8 cellular contexts compared by ENCODE assay signal in genomic region chr7:123749537-123749857, GRCh38. TPM values are rescaled to one million over a fixed set of nuclear protein-coding genes. Genes with fewer than 3 reads are reported as not detected.
DNase-seq lines count a peak whose midpoint lies in the region; ATAC-seq and TF ChIP-seq lines count a peak whose summit lies in the region.

No MANE protein-coding gene starts in this region.

- no peaks in the 10 kb centered on the region for H3K27me3 Mint-ChIP-seq in WTC11 (ENCODE audit: low read depth)

- H2AFZ ChIP-seq in neuron (ENCODE audit: low read depth, low read length), result peak overlapping the region; percentile 88

- H3K4me1 ChIP-seq in esophagus squamous epithelium (peaks cover 7 to 58% (median 26%) of the 10 kb centered on the region in 3 donors), neuron (ENCODE audit: insufficient read depth, low read length) (peaks cover 36% of the 10 kb centered on the region)

- TF ChIP-seq CTCF in WTC11 (IDR thresholded peaks at IDR 0.05) (no peak), esophagus squamous epithelium (IDR thresholded peaks at IDR 0.05) (peak in 2 of 6 experiments; percentile 10 to 33)

- H3K4me1 Mint-ChIP-seq in WTC11, result peaks cover 64% of the 10 kb centered on the region

- TF ChIP-seq POLR2A in esophagus squamous epithelium (IDR thresholded peaks at IDR 0.05), result no peak

- no peaks in the 10 kb centered on the region for H3K9me3 Mint-ChIP-seq in WTC11

- 0 out of 2 replicates have a peak, but pooled peaks cover 2% of the 10 kb centered on the region for H3K36me3 Mint-ChIP-seq in WTC11

- ATAC-seq in GM21723 (IDR thresholded peaks at IDR 0.05; ENCODE audit: unreplicated experiment) (peak; percentile 25), WTC11 (no peak), sciatic nerve (no peak)

- no peaks in the 10 kb centered on the region for H3K36me3 ChIP-seq in esophagus squamous epithelium
- H3K36me3 ChIP-seq in neuron (ENCODE audit: insufficient read depth, low read length), result no peaks in the 10 kb centered on the region

- WGBS in esophagus squamous epithelium, 2 donors, result 0 to 8% methylated on average over 6 to 8 of the region's 10 CpGs

- H3K27me3 ChIP-seq in esophagus squamous epithelium, result no peaks in the 10 kb centered on the region
- no peaks in the 10 kb centered on the region for H3K27me3 ChIP-seq in neuron (ENCODE audit: insufficient read depth, low read length)

- H3K9me3 ChIP-seq in esophagus squamous epithelium (no peaks in the 10 kb centered on the region), neuron (ENCODE audit: low read length) (no peaks in the 10 kb centered on the region)

- CTCF ChIA-PET in WTC11 (lab: Charles Lee), result interaction anchor here (0.6 to 2.3 kb wide), 11 partner anchors 25 to 121 kb away, joined by 3 to 12 read pairs (median 5); no protein-coding TSS in a partner anchor

- POLR2A ChIA-PET in WTC11 (lab: Charles Lee), result interaction anchor here (0.8 to 2.1 kb wide), 13 partner anchors 8 to 1016 kb away, joined by 3 to 16 read pairs (median 4); partner anchors contain the start of gene GPR37

- peak; percentile 77 for DNase-seq in NCI-H2029 treated with DMSO at 0.1 percent for 48 hours (lab: John Stamatoyannopoulos, UW)
- DNase-seq in NCI-H2029 (lab: John Stamatoyannopoulos, UW), result no peak
- peak; percentile 59 for DNase-seq in HuH-7 (ENCODE audit: low spot score)
- no peak for DNase-seq in WTC11 (ENCODE audit: low spot score)
- DNase-seq in esophagus squamous epithelium (lab: John Stamatoyannopoulos, UW), result no peak
- no peak for DNase-seq in sciatic nerve (ENCODE audit: low spot score)

- H3K27ac ChIP-seq in esophagus squamous epithelium, result peak overlapping the region; percentile 97 to 99 (median 99)

- H3K27ac Mint-ChIP-seq in WTC11, result peak overlapping the region; percentile 97

- intact Hi-C loops in esophagus squamous epithelium (cut with DNase I), result no loop called here
- intact Hi-C loops in sciatic nerve (cut with DNase I), result no loop called here

- H3K4me3 ChIP-seq in esophagus squamous epithelium, result peak overlapping the region; percentile 72 to 93 (median 88)
- H3K4me3 ChIP-seq in neuron (ENCODE audit: low read length), result peak overlapping the region; percentile 89

- peak overlapping the region; percentile 94 for H3K4me3 Mint-ChIP-seq in WTC11

TF ChIP-seq in WTC11, 78 proteins besides CTCF, POLR2A, EP300 and RAD21 (continues in another document):
- TF ChIP-seq JAZF1 (CRISPR knock-in tag; IDR thresholded peaks at IDR 0.05) (no peak), SMAD3 (CRISPR knock-in tag; IDR thresholded peaks at IDR 0.05; ENCODE audit: borderline replicate concordance) (no peak), IRF2 (CRISPR knock-in tag; IDR thresholded peaks at IDR 0.05; ENCODE audit: borderline replicate concordance, low read depth) (no peak), RELA (CRISPR knock-in tag; IDR thresholded peaks at IDR 0.05; ENCODE audit: borderline replicate concordance) (no peak), CREB1 (CRISPR knock-in tag; IDR thresholded peaks at IDR 0.05) (no peak), JUN (CRISPR knock-in tag; IDR thresholded peaks at IDR 0.05) (no peak), EMX1 (CRISPR knock-in tag; IDR thresholded peaks at IDR 0.05) (no peak), SP1 (CRISPR knock-in tag; conservative IDR thresholded peaks at IDR 0.05) (no peak), NFE2L1 (CRISPR knock-in tag; IDR thresholded peaks at IDR 0.05) (no peak), CREM (CRISPR knock-in tag; IDR thresholded peaks at IDR 0.05) (no peak), ZNF263 (CRISPR knock-in tag; IDR thresholded peaks at IDR 0.05; ENCODE audit: low read depth) (no peak), MYBL2 (CRISPR knock-in tag; IDR thresholded peaks at IDR 0.05) (no peak), ZNF512 (CRISPR knock-in tag; IDR thresholded peaks at IDR 0.05; ENCODE audit: borderline replicate concordance) (no peak), NR3C1 (CRISPR knock-in tag; conservative IDR thresholded peaks at IDR 0.05; ENCODE audit: low read depth) (no peak), HMGA2 (CRISPR knock-in tag; IDR thresholded peaks at IDR 0.05) (no peak)
- TF ChIP-seq, protein P1, sequence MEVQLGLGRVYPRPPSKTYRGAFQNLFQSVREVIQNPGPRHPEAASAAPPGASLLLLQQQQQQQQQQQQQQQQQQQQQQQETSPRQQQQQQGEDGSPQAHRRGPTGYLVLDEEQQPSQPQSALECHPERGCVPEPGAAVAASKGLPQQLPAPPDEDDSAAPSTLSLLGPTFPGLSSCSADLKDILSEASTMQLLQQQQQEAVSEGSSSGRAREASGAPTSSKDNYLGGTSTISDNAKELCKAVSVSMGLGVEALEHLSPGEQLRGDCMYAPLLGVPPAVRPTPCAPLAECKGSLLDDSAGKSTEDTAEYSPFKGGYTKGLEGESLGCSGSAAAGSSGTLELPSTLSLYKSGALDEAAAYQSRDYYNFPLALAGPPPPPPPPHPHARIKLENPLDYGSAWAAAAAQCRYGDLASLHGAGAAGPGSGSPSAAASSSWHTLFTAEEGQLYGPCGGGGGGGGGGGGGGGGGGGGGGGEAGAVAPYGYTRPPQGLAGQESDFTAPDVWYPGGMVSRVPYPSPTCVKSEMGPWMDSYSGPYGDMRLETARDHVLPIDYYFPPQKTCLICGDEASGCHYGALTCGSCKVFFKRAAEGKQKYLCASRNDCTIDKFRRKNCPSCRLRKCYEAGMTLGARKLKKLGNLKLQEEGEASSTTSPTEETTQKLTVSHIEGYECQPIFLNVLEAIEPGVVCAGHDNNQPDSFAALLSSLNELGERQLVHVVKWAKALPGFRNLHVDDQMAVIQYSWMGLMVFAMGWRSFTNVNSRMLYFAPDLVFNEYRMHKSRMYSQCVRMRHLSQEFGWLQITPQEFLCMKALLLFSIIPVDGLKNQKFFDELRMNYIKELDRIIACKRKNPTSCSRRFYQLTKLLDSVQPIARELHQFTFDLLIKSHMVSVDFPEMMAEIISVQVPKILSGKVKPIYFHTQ (CRISPR knock-in tag; IDR thresholded peaks at IDR 0.05), result no peak
- TF ChIP-seq, protein P2, sequence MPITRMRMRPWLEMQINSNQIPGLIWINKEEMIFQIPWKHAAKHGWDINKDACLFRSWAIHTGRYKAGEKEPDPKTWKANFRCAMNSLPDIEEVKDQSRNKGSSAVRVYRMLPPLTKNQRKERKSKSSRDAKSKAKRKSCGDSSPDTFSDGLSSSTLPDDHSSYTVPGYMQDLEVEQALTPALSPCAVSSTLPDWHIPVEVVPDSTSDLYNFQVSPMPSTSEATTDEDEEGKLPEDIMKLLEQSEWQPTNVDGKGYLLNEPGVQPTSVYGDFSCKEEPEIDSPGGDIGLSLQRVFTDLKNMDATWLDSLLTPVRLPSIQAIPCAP (CRISPR knock-in tag; IDR thresholded peaks at IDR 0.05), result no peak
- TF ChIP-seq, protein P3, sequence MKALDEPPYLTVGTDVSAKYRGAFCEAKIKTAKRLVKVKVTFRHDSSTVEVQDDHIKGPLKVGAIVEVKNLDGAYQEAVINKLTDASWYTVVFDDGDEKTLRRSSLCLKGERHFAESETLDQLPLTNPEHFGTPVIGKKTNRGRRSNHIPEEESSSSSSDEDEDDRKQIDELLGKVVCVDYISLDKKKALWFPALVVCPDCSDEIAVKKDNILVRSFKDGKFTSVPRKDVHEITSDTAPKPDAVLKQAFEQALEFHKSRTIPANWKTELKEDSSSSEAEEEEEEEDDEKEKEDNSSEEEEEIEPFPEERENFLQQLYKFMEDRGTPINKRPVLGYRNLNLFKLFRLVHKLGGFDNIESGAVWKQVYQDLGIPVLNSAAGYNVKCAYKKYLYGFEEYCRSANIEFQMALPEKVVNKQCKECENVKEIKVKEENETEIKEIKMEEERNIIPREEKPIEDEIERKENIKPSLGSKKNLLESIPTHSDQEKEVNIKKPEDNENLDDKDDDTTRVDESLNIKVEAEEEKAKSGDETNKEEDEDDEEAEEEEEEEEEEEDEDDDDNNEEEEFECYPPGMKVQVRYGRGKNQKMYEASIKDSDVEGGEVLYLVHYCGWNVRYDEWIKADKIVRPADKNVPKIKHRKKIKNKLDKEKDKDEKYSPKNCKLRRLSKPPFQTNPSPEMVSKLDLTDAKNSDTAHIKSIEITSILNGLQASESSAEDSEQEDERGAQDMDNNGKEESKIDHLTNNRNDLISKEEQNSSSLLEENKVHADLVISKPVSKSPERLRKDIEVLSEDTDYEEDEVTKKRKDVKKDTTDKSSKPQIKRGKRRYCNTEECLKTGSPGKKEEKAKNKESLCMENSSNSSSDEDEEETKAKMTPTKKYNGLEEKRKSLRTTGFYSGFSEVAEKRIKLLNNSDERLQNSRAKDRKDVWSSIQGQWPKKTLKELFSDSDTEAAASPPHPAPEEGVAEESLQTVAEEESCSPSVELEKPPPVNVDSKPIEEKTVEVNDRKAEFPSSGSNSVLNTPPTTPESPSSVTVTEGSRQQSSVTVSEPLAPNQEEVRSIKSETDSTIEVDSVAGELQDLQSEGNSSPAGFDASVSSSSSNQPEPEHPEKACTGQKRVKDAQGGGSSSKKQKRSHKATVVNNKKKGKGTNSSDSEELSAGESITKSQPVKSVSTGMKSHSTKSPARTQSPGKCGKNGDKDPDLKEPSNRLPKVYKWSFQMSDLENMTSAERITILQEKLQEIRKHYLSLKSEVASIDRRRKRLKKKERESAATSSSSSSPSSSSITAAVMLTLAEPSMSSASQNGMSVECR (CRISPR knock-in tag; IDR thresholded peaks at IDR 0.05; ENCODE audit: borderline replicate concordance), result no peak

RNA-seq across cellular contexts. Expression of gene WASL, which starts 0.7 kb away (rescaled TPM):
- 29.9 to 34.4 TPM (median 30.0 TPM) in 3 replicates for total RNA-seq in WTC11 (2021)
- 10 to 100 TPM; 26.0 to 34.6 (median 31.3) TPM for total RNA-seq in esophagus squamous epithelium
- 51.3 TPM for total RNA-seq in sciatic nerve

Comparison
In these comparisons a context has a peak if more than half of its experiments do, and no peak if none do; other contexts are left out.
1. DNase-seq: peak in NCI-H2029 treated with DMSO at 0.1 percent for 48 hours (single experiment) and HuH-7 (single experiment); none in NCI-H2029 (single experiment), WTC11 (single experiment), esophagus squamous epithelium (single experiment) and sciatic nerve (single experiment).